In genomic region chr5:135102716-135103696, GRCh38 we compare ENCODE assay signal across 21 cellular contexts.
A peak's percentile ranks its signal among the peaks of the same experiment; 100 is the strongest.
DNase-seq lines count a peak whose midpoint lies in the region; ATAC-seq and TF ChIP-seq lines count a peak whose summit lies in the region.
"Had no signal": no experiment of that assay in that cellular context is flagged by ENCODE, and none has a peak within 500 bp of the region (broad histone marks: within the 10 kb centered on the region; RNA-seq: fewer than 3 reads in every experiment).

No MANE protein-coding gene starts in this region.

- H3K9me3 Mint-ChIP-seq in nephron, result peaks cover 3% of the 10 kb centered on the region
- no peaks in the 10 kb centered on the region for H3K9me3 Mint-ChIP-seq in activated naive CD8-positive, alpha-beta T cell treated with anti-CD3 and anti-CD28 coated beads for 36 hours
- H3K9me3 Mint-ChIP-seq: CD8-positive, alpha-beta memory T cell had no signal

- no peak overlapping the region for H3K27ac ChIP-seq in RWPE2 (ENCODE audit: poor library complexity, severe bottlenecking)
- no peak overlapping the region for H3K27ac ChIP-seq in suprapubic skin
- H3K27ac ChIP-seq: 22Rv1, C4-2B, RWPE1 had no signal

- H3K4me3 ChIP-seq in RWPE2 (ENCODE audit: severe bottlenecking) (no peak overlapping the region), suprapubic skin (no peak overlapping the region)

- H3K27me3 Mint-ChIP-seq in nephron (ENCODE audit: low read depth), result peaks cover 4% of the 10 kb centered on the region
- no peaks in the 10 kb centered on the region for H3K27me3 Mint-ChIP-seq in activated naive CD8-positive, alpha-beta T cell treated with anti-CD3 and anti-CD28 coated beads for 36 hours

- no peak for TF ChIP-seq EP300 in suprapubic skin (IDR thresholded peaks at IDR 0.05)

- H3K36me3 ChIP-seq in RWPE2 (ENCODE audit: low read depth), result no peaks in the 10 kb centered on the region
- no peaks in the 10 kb centered on the region for H3K36me3 ChIP-seq in suprapubic skin

- 88% methylated on average over 13 of the region's 13 CpGs for WGBS in suprapubic skin

- H3K4me3 Mint-ChIP-seq in nephron, result no peak overlapping the region
- no peak overlapping the region for H3K4me3 Mint-ChIP-seq in activated naive CD8-positive, alpha-beta T cell treated with anti-CD3 and anti-CD28 coated beads for 36 hours
- H3K4me3 Mint-ChIP-seq: B cell; CD8-positive, alpha-beta memory T cell had no signal

- ATAC-seq in activated CD4-positive, CD25-positive, alpha-beta regulatory T cell treated with anti-CD3 and anti-CD28 coated beads, Interleukin-2, amount 50 U/mL, for 24 hours, result no peak
- no peak for ATAC-seq in RWPE2 (ENCODE audit: low read depth)

- H3K27me3 ChIP-seq in RWPE2 (ENCODE audit: insufficient read depth, poor library complexity, severe bottlenecking) (no peaks in the 10 kb centered on the region), suprapubic skin (peaks cover 4% of the 10 kb centered on the region)

- peak; percentile 7 for DNase-seq in activated CD4-positive, CD25-positive, alpha-beta regulatory T cell treated with anti-CD3 and anti-CD28 coated beads, Interleukin-2, amount 50 U/mL, for 72 hours
- DNase-seq in RWPE2 (ENCODE audit: low spot score) (peak; percentile 57), suprapubic skin (ENCODE audit: low spot score in 2 of 2) (peak; percentile 40 to 74), NCI-H345 (lab: John Stamatoyannopoulos, UW) (no peak)
- DNase-seq in activated naive CD8-positive, alpha-beta T cell treated with anti-CD3 and anti-CD28 coated beads for 36 hours, result no peak
- DNase-seq: CD8-positive, alpha-beta memory T cell; DMS153; HCEC 1CT; KG1; MM.1S; NCI-H2029; NCI-H2227 treated with DMSO at 0.1 percent for 48 hours; NCI-H510A; NCI-H69; SHP77 treated with DMSO at 0.1 percent for 48 hours had no signal

- TF ChIP-seq POLR2A in suprapubic skin (IDR thresholded peaks at IDR 0.05), result no peak

- no peaks in the 10 kb centered on the region for H3K9me3 ChIP-seq in RWPE2 (ENCODE audit: severe bottlenecking)
- H3K9me3 ChIP-seq in suprapubic skin, result no peaks in the 10 kb centered on the region

- H3K4me1 Mint-ChIP-seq in nephron, result peaks cover 19% of the 10 kb centered on the region
- no peaks in the 10 kb centered on the region for H3K4me1 Mint-ChIP-seq in activated naive CD8-positive, alpha-beta T cell treated with anti-CD3 and anti-CD28 coated beads for 36 hours
- H3K4me1 Mint-ChIP-seq: B cell; CD8-positive, alpha-beta memory T cell had no signal

- TF ChIP-seq CTCF in RWPE2 (IDR thresholded peaks at IDR 0.05; ENCODE audit: poor library complexity, severe bottlenecking) (no peak), nephron (IDR thresholded peaks at IDR 0.05; ENCODE audit: unreplicated experiment in 3 of 3) (no peak), suprapubic skin (IDR thresholded peaks at IDR 0.05) (no peak)

- peak overlapping the region in 2 of 3 experiments; percentile 31 to 47 for H3K27ac Mint-ChIP-seq in nephron
- no peak overlapping the region for H3K27ac Mint-ChIP-seq in activated naive CD8-positive, alpha-beta T cell treated with anti-CD3 and anti-CD28 coated beads for 36 hours
- H3K27ac Mint-ChIP-seq: B cell; CD8-positive, alpha-beta memory T cell had no signal

- H3K36me3 Mint-ChIP-seq in nephron (ENCODE audit: low read depth), result peaks cover 3% of the 10 kb centered on the region
- no peaks in the 10 kb centered on the region for H3K36me3 Mint-ChIP-seq in activated naive CD8-positive, alpha-beta T cell treated with anti-CD3 and anti-CD28 coated beads for 36 hours
- H3K36me3 Mint-ChIP-seq: CD8-positive, alpha-beta memory T cell had no signal

- peaks cover 13% of the 10 kb centered on the region for H3K4me1 ChIP-seq in RWPE2 (ENCODE audit: insufficient read depth, poor library complexity, severe bottlenecking)
- no peaks in the 10 kb centered on the region for H3K4me1 ChIP-seq in suprapubic skin

Comparison
In these comparisons a context has a peak if more than half of its experiments do, and no peak if none do; other contexts are left out.
1. DNase-seq: peak in activated CD4-positive, CD25-positive, alpha-beta regulatory T cell treated with anti-CD3 and anti-CD28 coated beads, Interleukin-2, amount 50 U/mL, for 72 hours (single experiment), RWPE2 (single experiment) and suprapubic skin (2 of 2); none in NCI-H345 (single experiment) and activated naive CD8-positive, alpha-beta T cell treated with anti-CD3 and anti-CD28 coated beads for 36 hours (single experiment).